In the genomic region with DNA sequence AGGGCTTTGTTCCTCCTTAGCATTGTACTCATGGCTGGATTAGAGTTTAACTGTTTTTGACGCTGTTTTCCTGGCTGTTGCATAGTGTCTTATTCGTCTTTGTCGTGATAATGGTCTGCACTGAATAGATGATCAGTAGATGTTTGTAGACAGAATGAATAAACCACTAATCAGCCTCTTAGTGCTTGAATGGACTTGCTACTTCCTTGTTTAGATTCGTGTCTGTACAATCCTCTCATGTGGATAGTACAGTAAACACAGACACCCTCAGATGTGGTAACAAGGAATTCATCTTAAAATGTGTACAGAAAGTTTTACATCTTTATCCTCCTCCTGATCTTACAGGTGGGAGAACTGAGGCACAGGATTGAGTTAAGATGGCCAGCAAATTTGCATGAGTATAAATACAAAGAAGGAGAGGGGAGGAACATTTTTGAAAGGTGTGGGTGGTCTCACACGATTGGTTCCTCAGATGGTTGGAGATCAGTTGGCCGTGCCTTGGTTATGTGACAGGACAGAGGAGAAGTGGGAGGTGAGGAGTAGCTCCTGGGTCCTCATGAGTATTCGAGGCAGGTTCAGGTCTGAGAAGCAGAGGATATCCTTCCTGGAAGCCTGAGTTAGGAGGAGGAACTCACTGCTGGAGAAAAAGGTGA, we compare ENCODE assay signal across 8 cellular contexts.
DNase-seq lines count a peak whose midpoint lies in the region; ATAC-seq, FAIRE-seq and TF ChIP-seq lines count a peak whose summit lies in the region.
"Not testable (repeated sequence)": the region's sequence is repeated elsewhere in the genome, so short reads cannot be mapped to it uniquely, and the experiment has no call there.

No MANE protein-coding gene starts in this region.

- H3K4me2 ChIP-seq in HepG2 (ENCODE audit: low read depth, low read length), result not testable (repeated sequence)

- 66% methylated on average over 7 of the region's 7 CpGs for WGBS in esophagus muscularis mucosa
- 59% methylated on average over 7 of the region's 7 CpGs for WGBS in HepG2 (ENCODE audit: low lambda C conversion rate)

- in situ Hi-C loops in HepG2 (cut with HindIII; ENCODE audit: extremely low pct_ligation_motif_present, low pct_unique_long_range_greater_than_20kb), result not testable (repeated sequence)

- H4K20me1 ChIP-seq in HepG2 (ENCODE audit: insufficient read depth, low read length), result not testable (repeated sequence)

- CTCF ChIA-PET in HepG2 (lab: Yijun Ruan, JAX; ENCODE audit: low intra/inter-chr PET ratio, low total read pairs), result not testable (repeated sequence)

- TF ChIP-seq EP300 in esophagus muscularis mucosa (IDR thresholded peaks at IDR 0.05); HepG2 (IDR thresholded peaks at IDR 0.05; ENCODE audit: low read depth in 2 of 2, low read length in 2 of 2); HepG2 (CRISPR knock-in tag; IDR thresholded peaks at IDR 0.05; ENCODE audit: borderline replicate concordance): not testable (repeated sequence)

- H3K36me3 ChIP-seq in esophagus muscularis mucosa; HepG2 (replicated peaks in 1 of 2; ENCODE audit: control insufficient read depth in 1 of 2, insufficient read depth in 2 of 2, low read length in 2 of 2): not testable (repeated sequence)

- DNase-seq in DMS153 (lab: John Stamatoyannopoulos, UW) (peak; percentile 45), NCI-H774 (lab: John Stamatoyannopoulos, UW) (peak; percentile 75), esophagus muscularis mucosa (ENCODE audit: extremely low spot score) (peak; percentile 86), HepG2 (ENCODE audit: low spot score) (peak; percentile 3)
- not testable (repeated sequence) for DNase-seq in activated naive CD4-positive, alpha-beta T cell treated with anti-CD3 and anti-CD28 coated beads, Interleukin-2, amount 50 U/mL, for 72 hours (ENCODE audit: low spot score in 2 of 2)

- FAIRE-seq in HepG2 (lab: Jason Lieb, UNC), result peak; percentile 43

- H3K27me3 Mint-ChIP-seq in stimulated activated memory B cell treated with anti-CD40 and anti-IgM and Interleukin-4, amounts not matched to agents 10 μg/mL and 1 μg/mL and 100 μg/mL, for 72 hours, result not testable (repeated sequence)

- not testable (repeated sequence) for H3K9me3 ChIP-seq in esophagus muscularis mucosa; HepG2 (ENCODE audit: low read length)

- H3K4me1 Mint-ChIP-seq in stimulated activated memory B cell treated with anti-CD40 and anti-IgM and Interleukin-4, amounts not matched to agents 10 μg/mL and 1 μg/mL and 100 μg/mL, for 72 hours, result peaks cover 17% of the 10 kb centered on the region

- not testable (repeated sequence) for TF ChIP-seq RAD21 in HepG2 (CRISPR knock-in tag; IDR thresholded peaks at IDR 0.05)

- not testable (repeated sequence) for H3K79me2 ChIP-seq in HepG2 (ENCODE audit: insufficient read depth, low read length)

- H3K9ac ChIP-seq in HepG2 (ENCODE audit: insufficient read depth, low read depth, low read length), result not testable (repeated sequence)

- TF ChIP-seq CTCF in esophagus muscularis mucosa (IDR thresholded peaks at IDR 0.05); HepG2 (CRISPR knock-in tag; IDR thresholded peaks at IDR 0.05): not testable (repeated sequence)

- not testable (repeated sequence) for H3K27me3 ChIP-seq in esophagus muscularis mucosa; HepG2 (ENCODE audit: control insufficient read depth in 1 of 2, insufficient read depth in 2 of 2, low read length in 2 of 2)

- H3K4me1 ChIP-seq in esophagus muscularis mucosa, result not testable (repeated sequence)
- peaks cover 35% of the 10 kb centered on the region for H3K4me1 ChIP-seq in HepG2 (ENCODE audit: insufficient read depth, low read length)

- not testable (repeated sequence) for TF ChIP-seq POLR2A in esophagus muscularis mucosa (IDR thresholded peaks at IDR 0.05; ENCODE audit: low read depth); HepG2 (IDR thresholded peaks at IDR 0.05; ENCODE audit: insufficient read depth in 1 of 2, low read depth in 2 of 2, low read length in 2 of 2)

- BruUV-seq in HepG2 (replicated peaks; lab: Mats Ljungman, UMichigan), result not testable (repeated sequence)

- peak; percentile 47 for ATAC-seq in GM18868 (IDR thresholded peaks at IDR 0.05; ENCODE audit: unreplicated experiment)
- peak; percentile 52 for ATAC-seq in HG03342 (IDR thresholded peaks at IDR 0.05; ENCODE audit: unreplicated experiment)
- not testable (repeated sequence) for ATAC-seq in activated naive CD4-positive, alpha-beta T cell treated with anti-CD3 and anti-CD28 coated beads, Interleukin-2, amount 50 U/mL, for 72 hours; HepG2
- peak; percentile 75 for ATAC-seq in stimulated activated memory B cell treated with anti-CD40 and anti-IgM and Interleukin-4, amounts not matched to agents 10 μg/mL and 1 μg/mL and 100 μg/mL, for 72 hours

- peak overlapping the region; percentile 49 to 51 for H3K27ac Mint-ChIP-seq in activated naive CD4-positive, alpha-beta T cell treated with anti-CD3 and anti-CD28 coated beads, Interleukin-2, amount 50 U/mL, for 72 hours
- peak overlapping the region; percentile 67 for H3K27ac Mint-ChIP-seq in stimulated activated memory B cell treated with anti-CD40 and anti-IgM and Interleukin-4, amounts not matched to agents 10 μg/mL and 1 μg/mL and 100 μg/mL, for 72 hours

- POLR2A ChIA-PET in HepG2 (lab: Yijun Ruan, JAX), result not testable (repeated sequence)

- H2AFZ ChIP-seq in HepG2 (ENCODE audit: low read length), result not testable (repeated sequence)

- H3K36me3 Mint-ChIP-seq in activated naive CD4-positive, alpha-beta T cell treated with anti-CD3 and anti-CD28 coated beads, Interleukin-2, amount 50 U/mL, for 72 hours; stimulated activated memory B cell treated with anti-CD40 and anti-IgM and Interleukin-4, amounts not matched to agents 10 μg/mL and 1 μg/mL and 100 μg/mL, for 72 hours: not testable (repeated sequence)

- not testable (repeated sequence) for H3K27ac ChIP-seq in esophagus muscularis mucosa (replicated peaks in 1 of 4); HepG2 (ENCODE audit: extremely low read length, insufficient read depth, low read length)

- intact Hi-C loops in esophagus muscularis mucosa (cut with DNase I); HepG2 (cut with micrococcal nuclease; ENCODE audit: unreplicated experiment): not testable (repeated sequence)

- H3K9me3 Mint-ChIP-seq in activated naive CD4-positive, alpha-beta T cell treated with anti-CD3 and anti-CD28 coated beads, Interleukin-2, amount 50 U/mL, for 72 hours; stimulated activated memory B cell treated with anti-CD40 and anti-IgM and Interleukin-4, amounts not matched to agents 10 μg/mL and 1 μg/mL and 100 μg/mL, for 72 hours: not testable (repeated sequence)

- H3K4me3 ChIP-seq in esophagus muscularis mucosa; HepG2 (replicated peaks in 1 of 3; ENCODE audit: insufficient read depth in 1 of 3, low read depth in 2 of 3, low read length in 3 of 3): not testable (repeated sequence)

- H3K4me3 Mint-ChIP-seq in stimulated activated memory B cell treated with anti-CD40 and anti-IgM and Interleukin-4, amounts not matched to agents 10 μg/mL and 1 μg/mL and 100 μg/mL, for 72 hours, result peak overlapping the region; percentile 1

TF ChIP-seq in HepG2, 621 proteins besides CTCF, POLR2A, EP300 and RAD21:
- peak; percentile 31; the same call in 1 of the 2 replicates for TF ChIP-seq ELF3 (CRISPR knock-in tag; IDR thresholded peaks at IDR 0.05)
- peak; percentile 66 for TF ChIP-seq TCF7 (IDR thresholded peaks at IDR 0.05; ENCODE audit: low read depth)
